ENCODE assay signal across 9 cellular contexts in the genomic region with DNA sequence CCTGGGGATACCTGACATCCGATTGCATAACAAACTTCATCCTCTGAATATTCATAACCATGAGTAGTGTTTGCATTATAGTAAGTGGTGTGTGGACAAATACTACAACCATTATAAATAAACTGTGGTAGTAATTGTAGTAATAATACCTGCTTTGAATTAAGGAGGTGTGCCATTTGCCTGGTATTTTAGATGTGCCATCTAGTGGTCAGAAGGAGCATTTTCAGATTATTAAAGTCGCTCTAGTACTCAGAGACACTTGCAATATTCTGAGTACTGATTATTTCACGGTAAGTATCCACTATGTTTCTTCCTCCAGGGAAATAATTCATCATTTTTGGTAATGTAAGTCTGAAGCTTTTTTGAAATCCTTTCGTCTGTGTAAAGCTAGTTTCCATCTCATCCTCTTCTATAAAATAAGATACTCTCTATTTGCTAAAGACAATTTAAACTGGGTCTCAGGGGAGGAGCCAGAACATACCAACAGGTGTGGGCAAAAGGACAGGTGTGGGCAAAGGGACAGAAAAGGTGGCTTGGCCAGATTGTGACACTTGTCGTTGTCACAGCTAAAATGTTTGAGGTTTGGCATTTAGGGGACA.
DNase-seq lines count a peak whose midpoint lies in the region; ATAC-seq and TF ChIP-seq lines count a peak whose summit lies in the region.
"Had no signal": no experiment of that assay in that cellular context is flagged by ENCODE, and none has a peak within 500 bp of the region (broad histone marks: within the 10 kb centered on the region; RNA-seq: fewer than 3 reads in every experiment).

No MANE protein-coding gene starts in this region.

- intact Hi-C loops in esophagus squamous epithelium (cut with DNase I): loop anchor here (10.0 kb wide), 1 partner anchor 311 kb away; no protein-coding TSS in a partner anchor
- intact Hi-C loops in spleen (cut with DNase I; ENCODE audit: low total_unique reads): no loop called here

- H3K36me3 ChIP-seq in esophagus squamous epithelium (no peaks in the 10 kb centered on the region), spleen (no peaks in the 10 kb centered on the region)
- H3K36me3 ChIP-seq: SJCRH30 had no signal

- H3K4me1 Mint-ChIP-seq in naive thymus-derived CD8-positive, alpha-beta T cell: peaks cover 0 to 2% (median 0%) of the 10 kb centered on the region in 4 donors

- H3K27ac ChIP-seq in esophagus squamous epithelium (no peak overlapping the region), spleen (no peak overlapping the region)
- H3K27ac ChIP-seq: SJCRH30 had no signal

- H3K4me3 ChIP-seq in esophagus squamous epithelium (no peak overlapping the region), spleen (no peak overlapping the region)
- H3K4me3 ChIP-seq: SJCRH30 had no signal

- TF ChIP-seq POLR2A in esophagus squamous epithelium (IDR thresholded peaks at IDR 0.05): no peak
- no peak for TF ChIP-seq POLR2A in spleen (IDR thresholded peaks at IDR 0.05)

- TF ChIP-seq CTCF in esophagus squamous epithelium (IDR thresholded peaks at IDR 0.05): peak; percentile 35 to 77 (median 54)
- TF ChIP-seq CTCF in spleen (IDR thresholded peaks at IDR 0.05 in 8 of 11, conservative IDR thresholded peaks at IDR 0.05 in 3 of 11): peak; percentile 8 to 66 (median 55)

- H3K36me3 Mint-ChIP-seq in naive thymus-derived CD8-positive, alpha-beta T cell: no peaks in the 10 kb centered on the region

- H3K27me3 ChIP-seq in esophagus squamous epithelium (peaks cover 0 to 4% (median 0%) of the 10 kb centered on the region in 4 donors), spleen (replicated peaks in 1 of 7) (peaks cover 0 to 16% (median 0%) of the 10 kb centered on the region in 7 donors)
- H3K27me3 ChIP-seq: SJCRH30 had no signal

- H3K9me3 ChIP-seq in esophagus squamous epithelium: no peaks in the 10 kb centered on the region
- H3K9me3 ChIP-seq in spleen: no peaks in the 10 kb centered on the region
- H3K9me3 ChIP-seq: SJCRH30 had no signal

- DNase-seq in ELR (ENCODE audit: low read depth) (peak; percentile 49), RKO (ENCODE audit: low spot score) (peak; percentile 58), esophagus squamous epithelium (lab: John Stamatoyannopoulos, UW) (no peak), spleen (no peak), GF-D8 (lab: John Stamatoyannopoulos, UW) (no peak)
- DNase-seq in naive thymus-derived CD8-positive, alpha-beta T cell: no peak
- no peak for DNase-seq in activated naive CD4-positive, alpha-beta T cell treated with anti-CD3 and anti-CD28 coated beads, Interleukin-2, amount 50 U/mL, for 16 hours

- H3K4me1 ChIP-seq in esophagus squamous epithelium (no peaks in the 10 kb centered on the region), spleen (no peaks in the 10 kb centered on the region)
- H3K4me1 ChIP-seq: SJCRH30 had no signal

- H3K27ac Mint-ChIP-seq in naive thymus-derived CD8-positive, alpha-beta T cell: peak overlapping the region in 1 of 10 donors; percentile 39

- ATAC-seq in HG02759 (IDR thresholded peaks at IDR 0.05; ENCODE audit: unreplicated experiment): peak; percentile 52
- no peak for ATAC-seq in naive thymus-derived CD8-positive, alpha-beta T cell

- peaks cover 7 to 11% (median 10%) of the 10 kb centered on the region in 5 donors for H3K27me3 Mint-ChIP-seq in naive thymus-derived CD8-positive, alpha-beta T cell

- POLR2A ChIA-PET in naive thymus-derived CD8-positive, alpha-beta T cell (lab: Charles Lee): no interaction called here

- no peak overlapping the region for H3K4me3 Mint-ChIP-seq in naive thymus-derived CD8-positive, alpha-beta T cell

- WGBS in esophagus squamous epithelium, 2 donors: 30 to 36% methylated on average over 5 of the region's 5 CpGs
- WGBS in spleen, 5 donors: 45 to 51% (median 50%) methylated on average over 5 of the region's 5 CpGs

- no peaks in the 10 kb centered on the region for H3K9me3 Mint-ChIP-seq in naive thymus-derived CD8-positive, alpha-beta T cell

Comparison
In these comparisons a context has a peak if more than half of its experiments do, and no peak if none do; other contexts are left out.
1. DNase-seq: peak in ELR (single experiment) and RKO (single experiment); none in esophagus squamous epithelium (single experiment), spleen (single experiment), naive thymus-derived CD8-positive, alpha-beta T cell (0 of 10), GF-D8 (single experiment) and activated naive CD4-positive, alpha-beta T cell treated with anti-CD3 and anti-CD28 coated beads, Interleukin-2, amount 50 U/mL, for 16 hours (single experiment).